In the genomic region with DNA sequence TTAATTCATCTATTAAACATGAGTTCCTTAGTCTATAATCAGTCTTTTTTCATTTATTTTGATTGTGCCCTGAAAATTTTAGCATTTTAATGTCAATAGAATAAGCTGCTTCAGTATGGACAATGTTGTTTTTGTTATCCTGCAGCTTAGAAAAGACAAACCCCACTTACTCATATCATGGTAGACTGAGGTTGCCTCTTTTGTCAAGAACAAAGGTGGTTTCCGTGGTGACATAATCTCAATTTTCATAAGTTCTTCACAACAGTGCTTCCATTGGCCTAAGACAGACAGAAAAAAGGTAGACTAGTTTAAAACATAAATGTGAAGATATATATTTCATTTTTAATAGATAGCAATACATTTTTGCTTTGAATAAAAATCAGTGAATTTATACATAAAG, we compare ENCODE assay signal across 14 cellular contexts.
DNase-seq lines count a peak whose midpoint lies in the region; ATAC-seq, FAIRE-seq and TF ChIP-seq lines count a peak whose summit lies in the region.
"Had no signal": no experiment of that assay in that cellular context is flagged by ENCODE, and none has a peak within 500 bp of the region (broad histone marks: within the 10 kb centered on the region; RNA-seq: fewer than 3 reads in every experiment).

No MANE protein-coding gene starts in this region.

- DNase-seq in activated CD4-positive, CD25-positive, alpha-beta regulatory T cell (lab: John Stamatoyannopoulos, UW) = no peak
- DNase-seq in H54 (ENCODE audit: insufficient read length, low spot score) (no peak), IMR-90 (no peak), kidney tubule cell (ENCODE audit: low spot score) (peak; percentile 31), midbrain (lab: John Stamatoyannopoulos, UW) (no peak), NCI-H1417 treated with DMSO at 0.1 percent for 48 hours (lab: John Stamatoyannopoulos, UW) (no peak), HEK293T (ENCODE audit: extremely low spot score) (no peak)
- DNase-seq: colonic mucosa, gastrocnemius medialis, H7, NCI-H146 had no signal

- H3K4me1 ChIP-seq in IMR-90 (ENCODE audit: control insufficient read depth, insufficient read depth, low read length) = no peaks in the 10 kb centered on the region
- H3K4me1 ChIP-seq: colonic mucosa, gastrocnemius medialis had no signal

- H3K27me3 ChIP-seq in IMR-90 (ENCODE audit: control insufficient read depth, insufficient read depth, low read length) = no peaks in the 10 kb centered on the region
- H3K27me3 ChIP-seq: colonic mucosa, gastrocnemius medialis, neutrophil had no signal

- H4K20me1 ChIP-seq in IMR-90 (ENCODE audit: insufficient read depth, low read length) = no peaks in the 10 kb centered on the region

- TF ChIP-seq RAD21 in IMR-90 (IDR thresholded peaks at IDR 0.05; ENCODE audit: low read length) = no peak

- H3K9me1 ChIP-seq in IMR-90 (ENCODE audit: insufficient read depth, low read length) = no peaks in the 10 kb centered on the region; the same call in 1 of the 2 replicates

- no TSS peak for BruUV-seq in IMR-90 (replicated peaks; lab: Mats Ljungman, UMichigan)

- no peak overlapping the region for H3K23ac ChIP-seq in IMR-90 (ENCODE audit: low read depth, low read length)

- H3K9ac ChIP-seq in IMR-90 (ENCODE audit: low read depth, low read length) = no peak overlapping the region

- H3K27ac ChIP-seq in IMR-90 (ENCODE audit: insufficient read depth, low read length) = no peak overlapping the region
- H3K27ac ChIP-seq: colonic mucosa, gastrocnemius medialis, neutrophil had no signal

- no CpG with 5 or more reads among the region's 1 CpG for WGBS in IMR-90 (ENCODE audit: extremely low coverage in 2 of 2, insufficient read length in 1 of 2), 2 experiments

- no peak overlapping the region for H3K56ac ChIP-seq in IMR-90 (ENCODE audit: extremely low read depth, insufficient read depth, low read length)

- H2BK120ac ChIP-seq in IMR-90 (ENCODE audit: low read depth, low read length) = peak overlapping the region; percentile 54; the same call in 1 of the 2 replicates

- no peak for TF ChIP-seq CTCF in IMR-90 (conservative IDR thresholded peaks at IDR 0.05; ENCODE audit: low read depth, low read length)

- POLR2A ChIA-PET in IMR-90 (lab: Charles Lee; ENCODE audit: unreplicated experiment) = no interaction called here
- POLR2A ChIA-PET in HEK293T (lab: Yijun Ruan, JAX) = interaction anchor here (0.7 kb wide), 1 partner anchor 203 kb away, joined by 3 read pairs; no protein-coding TSS in a partner anchor

- peak; percentile 95 to 97 for ATAC-seq in activated CD4-positive, CD25-positive, alpha-beta regulatory T cell treated with anti-CD3 and anti-CD28 coated beads, Interleukin-2, amount 50 U/mL, for 24 hours
- ATAC-seq in IMR-90 (ENCODE audit: low read depth) = no peak
- ATAC-seq: gastrocnemius medialis; stimulated activated memory B cell treated with anti-CD40 and anti-IgM and Interleukin-4, amounts not matched to agents 10 μg/mL and 1 μg/mL and 100 μg/mL, for 72 hours had no signal

- H2AK5ac ChIP-seq in IMR-90 (ENCODE audit: low read depth, low read length) = no peak overlapping the region

- no peak overlapping the region for H4K5ac ChIP-seq in IMR-90 (ENCODE audit: low read depth, low read length)

- H3K4me3 ChIP-seq in IMR-90 (ENCODE audit: insufficient read depth, low read depth, low read length) = no peak overlapping the region
- H3K4me3 ChIP-seq: colonic mucosa, gastrocnemius medialis had no signal

- no peak overlapping the region for H3K4me2 ChIP-seq in IMR-90 (ENCODE audit: low read depth, low read length)

- no peak overlapping the region for H2AK9ac ChIP-seq in IMR-90 (replicated peaks; ENCODE audit: low read depth, low read length, poor library complexity)

- no peaks in the 10 kb centered on the region for H3K36me3 ChIP-seq in IMR-90 (ENCODE audit: control insufficient read depth, insufficient read depth, low read length)
- H3K36me3 ChIP-seq: colonic mucosa, gastrocnemius medialis, neutrophil had no signal

- in situ Hi-C loops in IMR-90 (cut with MboI; ENCODE audit: low sequenced_read_pairs) = no loop called here

- CTCF ChIA-PET in IMR-90 (lab: Yijun Ruan, JAX) = no interaction called here
- CTCF ChIA-PET in HEK293T (lab: Yijun Ruan, JAX) = no interaction called here

- FAIRE-seq in H54 (lab: Jason Lieb, UNC) = peak; percentile 36

- no peak overlapping the region for H2BK5ac ChIP-seq in IMR-90 (ENCODE audit: low read depth, low read length, poor library complexity, severe bottlenecking)

- no peak overlapping the region for H2BK15ac ChIP-seq in IMR-90 (ENCODE audit: low read depth, low read length)

- H4K91ac ChIP-seq in IMR-90 (ENCODE audit: insufficient read depth, low read depth, low read length) = no peak overlapping the region

- no peak overlapping the region for H4K8ac ChIP-seq in IMR-90 (ENCODE audit: low read depth in 2 of 2, low read length in 2 of 2)

- no peak overlapping the region for H2BK20ac ChIP-seq in IMR-90 (ENCODE audit: low read depth, low read length)

- no peak overlapping the region for H3K18ac ChIP-seq in IMR-90 (ENCODE audit: low read depth, low read length)

- dilution Hi-C loops in IMR-90 (cut with HindIII; ENCODE audit: low sequenced_read_pairs, unreplicated experiment) = no loop called here

- H3K9me3 ChIP-seq in IMR-90 (ENCODE audit: control insufficient read depth, insufficient read depth, low read length) = no peaks in the 10 kb centered on the region
- H3K9me3 ChIP-seq: colonic mucosa, gastrocnemius medialis, neutrophil had no signal

- no peak overlapping the region; the same call in 1 of the 2 replicates for H3K4ac ChIP-seq in IMR-90 (ENCODE audit: low read depth, low read length)

- intact Hi-C loops in IMR-90 (cut with micrococcal nuclease) = no loop called here

- no peaks in the 10 kb centered on the region for H3K79me1 ChIP-seq in IMR-90 (ENCODE audit: low read depth in 1 of 2, low read length in 2 of 2)

- TF ChIP-seq POLR2A in H54 (IDR thresholded peaks at IDR 0.05; ENCODE audit: low read depth, low read length) (no peak), IMR-90 (IDR thresholded peaks at IDR 0.05; ENCODE audit: low read depth, low read length) (no peak)

- H3K14ac ChIP-seq in IMR-90 (replicated peaks; ENCODE audit: low read depth, low read length) = no peak overlapping the region; the same call in 1 of the 2 replicates

- no peak overlapping the region for H2AFZ ChIP-seq in IMR-90 (replicated peaks; ENCODE audit: low read length, poor library complexity)

TF ChIP-seq in IMR-90, 13 proteins besides CTCF, POLR2A, EP300 and RAD21:
- no peak for TF ChIP-seq CHD1 (IDR thresholded peaks at IDR 0.05; ENCODE audit: low read depth, low read length)
- no peak for TF ChIP-seq SMC3 (IDR thresholded peaks at IDR 0.05; ENCODE audit: low read depth, low read length)
- no peak for TF ChIP-seq FOS (IDR thresholded peaks at IDR 0.05; ENCODE audit: low read depth, low read length)
- no peak for TF ChIP-seq RCOR1 (IDR thresholded peaks at IDR 0.05; ENCODE audit: insufficient replicate concordance, low read length)
- no peak for TF ChIP-seq MAFK (IDR thresholded peaks at IDR 0.05; ENCODE audit: low read depth, low read length)
- no peak for TF ChIP-seq BHLHE40 (IDR thresholded peaks at IDR 0.05; ENCODE audit: low read depth, low read length)
- TF ChIP-seq RFX5 (IDR thresholded peaks at IDR 0.05; ENCODE audit: low read depth, low read length) = no peak
- no peak for TF ChIP-seq MXI1 (IDR thresholded peaks at IDR 0.05; ENCODE audit: borderline replicate concordance, low read depth, low read length)

TF ChIP-seq in HEK293T, 16 proteins besides CTCF, POLR2A, EP300 and RAD21:
- TF ChIP-seq BHLHE40 (IDR thresholded peaks at IDR 0.05; ENCODE audit: borderline replicate concordance) = no peak
TF ChIP-seq in HEK293T: peak in this region for 0.
